ENCODE assay signal across 24 cellular contexts in genomic region chr5:95221234-95221633, GRCh38.
"Had no signal": no experiment of that assay in that cellular context is flagged by ENCODE, and none has a peak within 500 bp of the region (broad histone marks: within the 10 kb centered on the region; RNA-seq: fewer than 3 reads in every experiment).

No MANE protein-coding gene starts in this region.

- H3K4me3 ChIP-seq: left ventricle myocardium inferior, lung, mucosa of descending colon, ovary, right atrium auricular region, right lobe of liver, smooth muscle cell, tibial nerve, uterus had no signal

- H3K36me3 ChIP-seq: left ventricle myocardium inferior, ovary, right atrium auricular region, right lobe of liver, tibial nerve, uterus had no signal

- H3K4me3 Mint-ChIP-seq: memory B cell; naive thymus-derived CD4-positive, alpha-beta T cell; natural killer cell treated with Interleukin-12 subunit alpha and Interleukin-12 subunit beta and Interleukin-15 and Interleukin-18, amount 100 ng/mL, for 72 hours; stimulated activated memory B cell treated with anti-CD40 and anti-IgM and Interleukin-4, amounts not matched to agents 10 μg/mL and 1 μg/mL and 100 μg/mL, for 72 hours; stimulated activated naive CD8-positive, alpha-beta T cell treated with anti-CD3 and anti-CD28 coated beads, Interleukin-15, amount 100 ng/mL, for 72 hours; type B pancreatic cell had no signal

- H3K9me3 Mint-ChIP-seq: memory B cell; naive thymus-derived CD4-positive, alpha-beta T cell; natural killer cell treated with Interleukin-12 subunit alpha and Interleukin-12 subunit beta and Interleukin-15 and Interleukin-18, amount 100 ng/mL, for 72 hours; stimulated activated memory B cell treated with anti-CD40 and anti-IgM and Interleukin-4, amounts not matched to agents 10 μg/mL and 1 μg/mL and 100 μg/mL, for 72 hours; stimulated activated naive CD8-positive, alpha-beta T cell treated with anti-CD3 and anti-CD28 coated beads, Interleukin-15, amount 100 ng/mL, for 72 hours; type B pancreatic cell had no signal

- DNase-seq: islet precursor cell; left ventricle myocardium inferior; midbrain; mucosa of descending colon; naive thymus-derived CD4-positive, alpha-beta T cell; ovary; right lobe of liver; stimulated activated CD4-positive, alpha-beta T cell treated with anti-CD3 and anti-CD28 coated beads, Interleukin-1b, Interleukin-23, amount 100 ng/mL, for 48 hours; stimulated activated CD4-positive, alpha-beta T cell treated with anti-CD3 and anti-CD28 coated beads, Interleukin-2, amount 100 ng/mL, for 48 hours; stimulated activated CD4-positive, alpha-beta T cell treated with anti-CD3 and anti-CD28 coated beads, Interleukin-4, amount 100 ng/mL, for 4 hours; stimulated activated CD8-positive, alpha-beta memory T cell treated with anti-CD3 and anti-CD28 coated beads, Interleukin-4, amount 100 ng/mL, for 48 hours; stimulated activated naive CD4-positive, alpha-beta T cell treated with Interleukin-2 at 50 U/mL for 16 hours; stimulated activated naive CD8-positive, alpha-beta T cell treated with anti-CD3 and anti-CD28 coated beads, Interleukin-15, amount 100 ng/mL, for 72 hours; substantia nigra; uterus had no signal

- H3K9me3 ChIP-seq: left ventricle myocardium inferior, mucosa of descending colon, ovary, right atrium auricular region, right lobe of liver, tibial nerve, uterus had no signal

- H3K4me2 ChIP-seq: smooth muscle cell had no signal

- H3K4me1 ChIP-seq: left ventricle myocardium inferior, right atrium auricular region, right lobe of liver, tibial nerve, uterus had no signal

- H3K4me1 Mint-ChIP-seq: memory B cell; naive thymus-derived CD4-positive, alpha-beta T cell; stimulated activated memory B cell treated with anti-CD40 and anti-IgM and Interleukin-4, amounts not matched to agents 10 μg/mL and 1 μg/mL and 100 μg/mL, for 72 hours; stimulated activated naive CD8-positive, alpha-beta T cell treated with anti-CD3 and anti-CD28 coated beads, Interleukin-15, amount 100 ng/mL, for 72 hours had no signal

- H3K27me3 ChIP-seq: ovary, right atrium auricular region, right lobe of liver, tibial nerve, uterus had no signal

- H3K27me3 Mint-ChIP-seq: memory B cell; natural killer cell treated with Interleukin-12 subunit alpha and Interleukin-12 subunit beta and Interleukin-15 and Interleukin-18, amount 100 ng/mL, for 72 hours; progenitor cell of endocrine pancreas; stimulated activated memory B cell treated with anti-CD40 and anti-IgM and Interleukin-4, amounts not matched to agents 10 μg/mL and 1 μg/mL and 100 μg/mL, for 72 hours; stimulated activated naive CD8-positive, alpha-beta T cell treated with anti-CD3 and anti-CD28 coated beads, Interleukin-15, amount 100 ng/mL, for 72 hours; type B pancreatic cell had no signal

- ATAC-seq: mucosa of descending colon; naive thymus-derived CD4-positive, alpha-beta T cell; natural killer cell treated with Interleukin-12 subunit alpha and Interleukin-12 subunit beta and Interleukin-15 and Interleukin-18, amount 100 ng/mL, for 72 hours; right lobe of liver; stimulated activated memory B cell treated with anti-CD40 and anti-IgM and Interleukin-4, amounts not matched to agents 10 μg/mL and 1 μg/mL and 100 μg/mL, for 72 hours; stimulated activated naive CD8-positive, alpha-beta T cell treated with anti-CD3 and anti-CD28 coated beads, Interleukin-15, amount 100 ng/mL, for 72 hours had no signal

- H3K27ac ChIP-seq: left ventricle myocardium inferior, ovary, right atrium auricular region, right lobe of liver, tibial nerve, uterus had no signal

- H3K27ac Mint-ChIP-seq: memory B cell; naive thymus-derived CD4-positive, alpha-beta T cell; natural killer cell treated with Interleukin-12 subunit alpha and Interleukin-12 subunit beta and Interleukin-15 and Interleukin-18, amount 100 ng/mL, for 72 hours; progenitor cell of endocrine pancreas; stimulated activated memory B cell treated with anti-CD40 and anti-IgM and Interleukin-4, amounts not matched to agents 10 μg/mL and 1 μg/mL and 100 μg/mL, for 72 hours; stimulated activated naive CD8-positive, alpha-beta T cell treated with anti-CD3 and anti-CD28 coated beads, Interleukin-15, amount 100 ng/mL, for 72 hours; type B pancreatic cell had no signal

- H3K36me3 Mint-ChIP-seq: memory B cell; naive thymus-derived CD4-positive, alpha-beta T cell; natural killer cell treated with Interleukin-12 subunit alpha and Interleukin-12 subunit beta and Interleukin-15 and Interleukin-18, amount 100 ng/mL, for 72 hours; stimulated activated memory B cell treated with anti-CD40 and anti-IgM and Interleukin-4, amounts not matched to agents 10 μg/mL and 1 μg/mL and 100 μg/mL, for 72 hours; type B pancreatic cell had no signal
